Comparison of ENCODE assay signal across 8 cellular contexts in genomic region chr1:192810253-192810880, GRCh38. TPM values are rescaled to one million over a fixed set of nuclear protein-coding genes. Genes with fewer than 3 reads are reported as not detected.
A peak's percentile ranks its signal among the peaks of the same experiment; 100 is the strongest.
DNase-seq lines count a peak whose midpoint lies in the region; ATAC-seq and TF ChIP-seq lines count a peak whose summit lies in the region.

No MANE protein-coding gene starts in this region.

- TF ChIP-seq EP300 in upper lobe of left lung (IDR thresholded peaks at IDR 0.05), result no peak

- peaks cover 16% of the 10 kb centered on the region for H3K4me1 ChIP-seq in MM.1S (ENCODE audit: low read length)
- peaks cover 39% of the 10 kb centered on the region for H3K4me1 ChIP-seq in adipocyte (ENCODE audit: control insufficient read depth, insufficient read depth, low read length)
- H3K4me1 ChIP-seq in upper lobe of left lung, result peaks cover 7 to 29% (median 23%) of the 10 kb centered on the region in 4 donors

- DNase-seq in left cardiac atrium, result peak; percentile 27
- no peak for DNase-seq in left ventricle myocardium superior
- peak; percentile 80 for DNase-seq in MM.1S
- peak; percentile 60 for DNase-seq in adipocyte (ENCODE audit: low read depth)
- peak; percentile 72 for DNase-seq in left kidney (ENCODE audit: low read depth, low spot score)
- DNase-seq in upper lobe of left lung, result peak in 1 of 2 donors; percentile 51
- no peak for DNase-seq in stimulated activated CD8-positive, alpha-beta memory T cell treated with anti-CD3 and anti-CD28 coated beads, Interleukin-4, amount 100 ng/mL, for 48 hours
- DNase-seq in NCI-H2227 treated with DMSO at 0.1 percent for 48 hours (lab: John Stamatoyannopoulos, UW), result no peak

- H3K9ac ChIP-seq in MM.1S (ENCODE audit: low read length) (peak overlapping the region; percentile 91), adipocyte (ENCODE audit: low read length) (peak overlapping the region; percentile 96)

- TF ChIP-seq POLR2A in upper lobe of left lung (IDR thresholded peaks at IDR 0.05), result no peak

- H3K36me3 ChIP-seq in MM.1S (replicated peaks; ENCODE audit: insufficient read depth, low read length) (no peaks in the 10 kb centered on the region; the same call in 1 of the 2 replicates), adipocyte (ENCODE audit: control insufficient read depth, insufficient read depth, low read length, severe bottlenecking) (peaks cover 26% of the 10 kb centered on the region), upper lobe of left lung (peaks cover 0 to 5% (median 0%) of the 10 kb centered on the region in 4 donors)

- no peak overlapping the region for H2AFZ ChIP-seq in MM.1S (ENCODE audit: low read length)

- H3K4me3 ChIP-seq in MM.1S (ENCODE audit: low read length) (peak overlapping the region; percentile 87), adipocyte (ENCODE audit: low read length) (peak overlapping the region; percentile 96), upper lobe of left lung (peak overlapping the region in 3 of 4 donors; percentile 56 to 76 (median 69))

- peaks cover 18% of the 10 kb centered on the region for H3K79me2 ChIP-seq in MM.1S (ENCODE audit: low read length)

- no peak for ATAC-seq in left cardiac atrium
- ATAC-seq in left ventricle myocardium superior, result no peak
- ATAC-seq in upper lobe of left lung (ENCODE audit: low FRiP score in 2 of 2), result no peak

- TF ChIP-seq CTCF in MM.1S (IDR thresholded peaks at IDR 0.05; ENCODE audit: low read length), result no peak
- no peak for TF ChIP-seq CTCF in upper lobe of left lung (IDR thresholded peaks at IDR 0.05)

- H3K27ac ChIP-seq in MM.1S (ENCODE audit: low read length), result peak overlapping the region; percentile 89
- H3K27ac ChIP-seq in upper lobe of left lung, result peak overlapping the region; percentile 89 to 95 (median 92)

- H3F3A ChIP-seq in MM.1S (ENCODE audit: insufficient read depth, low read length), result peaks cover 27% of the 10 kb centered on the region

- H3K9me2 ChIP-seq in MM.1S (replicated peaks; ENCODE audit: insufficient read depth, low read length), result no peaks in the 10 kb centered on the region

- H3K9me3 ChIP-seq in MM.1S (replicated peaks; ENCODE audit: insufficient read depth, low read length) (no peaks in the 10 kb centered on the region), adipocyte (ENCODE audit: control insufficient read depth, low read length) (no peaks in the 10 kb centered on the region), upper lobe of left lung (no peaks in the 10 kb centered on the region)

- H3K27me3 ChIP-seq in MM.1S (replicated peaks; ENCODE audit: insufficient read depth, low read length), result no peaks in the 10 kb centered on the region
- H3K27me3 ChIP-seq in adipocyte (replicated peaks; ENCODE audit: control insufficient read depth, insufficient read depth, low read length), result no peaks in the 10 kb centered on the region
- H3K27me3 ChIP-seq in upper lobe of left lung, result no peaks in the 10 kb centered on the region

- intact Hi-C loops in left cardiac atrium (cut with DNase I) (loop anchor here in 1 of 2 donors (10.0 kb wide), 1 partner anchor 314 kb away; the partner anchor contains the start of gene CDC73), left ventricle myocardium superior (cut with micrococcal nuclease) (no loop called here)

- peak overlapping the region; percentile 77 for H3K4me2 ChIP-seq in MM.1S (ENCODE audit: low read depth, low read length)

- WGBS in upper lobe of left lung, 2 donors, result 54 to 55% methylated on average over 5 of the region's 5 CpGs

- no peaks in the 10 kb centered on the region for H4K20me1 ChIP-seq in MM.1S (ENCODE audit: insufficient read depth, low read length)

RNA-seq across cellular contexts. Expression of gene RGS2, which starts 1.5 kb away (rescaled TPM):
- 10 to 100 TPM; 33.1 to 89.7 TPM for total RNA-seq in left cardiac atrium
- 17.1 TPM for total RNA-seq in left ventricle myocardium superior
- 100 to 1,000 TPM in 1 of 6 donors, 10 to 100 TPM in 5; 10.5 to 134 (median 54.7) TPM for total RNA-seq in upper lobe of left lung

Comparison
In these comparisons a context has a peak if more than half of its experiments do, and no peak if none do; other contexts are left out.
1. DNase-seq: peak in left cardiac atrium (single experiment), MM.1S (single experiment), adipocyte (single experiment) and left kidney (single experiment); none in left ventricle myocardium superior (single experiment), stimulated activated CD8-positive, alpha-beta memory T cell treated with anti-CD3 and anti-CD28 coated beads, Interleukin-4, amount 100 ng/mL, for 48 hours (single experiment) and NCI-H2227 treated with DMSO at 0.1 percent for 48 hours (single experiment).
2. Peak in every context shown above with its lines, with median percentiles within 50 percentile points of each other: H3K4me3 ChIP-seq.